Comparison of ENCODE assay signal across 1 cellular context in genomic region chr1:94697839-94698238, GRCh38.
TF ChIP-seq lines count a peak whose summit lies in the region.

No MANE protein-coding gene starts in this region.

TF ChIP-seq in A549, 52 proteins besides CTCF, POLR2A, EP300 and RAD21 (continued from another document):
- TF ChIP-seq BCL3 (IDR thresholded peaks at IDR 0.05) = no peak
- TF ChIP-seq RARB (CRISPR knock-in tag; IDR thresholded peaks at IDR 0.05) = no peak
- no peak for TF ChIP-seq CHD4 (IDR thresholded peaks at IDR 0.05; ENCODE audit: borderline replicate concordance)
- no peak for TF ChIP-seq EHF (CRISPR knock-in tag; IDR thresholded peaks at IDR 0.05)
- TF ChIP-seq KDM1A (IDR thresholded peaks at IDR 0.05; ENCODE audit: low read depth) = no peak
- no peak for TF ChIP-seq HEYL (CRISPR knock-in tag; IDR thresholded peaks at IDR 0.05)
- TF ChIP-seq, protein P1, sequence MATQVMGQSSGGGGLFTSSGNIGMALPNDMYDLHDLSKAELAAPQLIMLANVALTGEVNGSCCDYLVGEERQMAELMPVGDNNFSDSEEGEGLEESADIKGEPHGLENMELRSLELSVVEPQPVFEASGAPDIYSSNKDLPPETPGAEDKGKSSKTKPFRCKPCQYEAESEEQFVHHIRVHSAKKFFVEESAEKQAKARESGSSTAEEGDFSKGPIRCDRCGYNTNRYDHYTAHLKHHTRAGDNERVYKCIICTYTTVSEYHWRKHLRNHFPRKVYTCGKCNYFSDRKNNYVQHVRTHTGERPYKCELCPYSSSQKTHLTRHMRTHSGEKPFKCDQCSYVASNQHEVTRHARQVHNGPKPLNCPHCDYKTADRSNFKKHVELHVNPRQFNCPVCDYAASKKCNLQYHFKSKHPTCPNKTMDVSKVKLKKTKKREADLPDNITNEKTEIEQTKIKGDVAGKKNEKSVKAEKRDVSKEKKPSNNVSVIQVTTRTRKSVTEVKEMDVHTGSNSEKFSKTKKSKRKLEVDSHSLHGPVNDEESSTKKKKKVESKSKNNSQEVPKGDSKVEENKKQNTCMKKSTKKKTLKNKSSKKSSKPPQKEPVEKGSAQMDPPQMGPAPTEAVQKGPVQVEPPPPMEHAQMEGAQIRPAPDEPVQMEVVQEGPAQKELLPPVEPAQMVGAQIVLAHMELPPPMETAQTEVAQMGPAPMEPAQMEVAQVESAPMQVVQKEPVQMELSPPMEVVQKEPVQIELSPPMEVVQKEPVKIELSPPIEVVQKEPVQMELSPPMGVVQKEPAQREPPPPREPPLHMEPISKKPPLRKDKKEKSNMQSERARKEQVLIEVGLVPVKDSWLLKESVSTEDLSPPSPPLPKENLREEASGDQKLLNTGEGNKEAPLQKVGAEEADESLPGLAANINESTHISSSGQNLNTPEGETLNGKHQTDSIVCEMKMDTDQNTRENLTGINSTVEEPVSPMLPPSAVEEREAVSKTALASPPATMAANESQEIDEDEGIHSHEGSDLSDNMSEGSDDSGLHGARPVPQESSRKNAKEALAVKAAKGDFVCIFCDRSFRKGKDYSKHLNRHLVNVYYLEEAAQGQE (IDR thresholded peaks at IDR 0.05) = no peak
- TF ChIP-seq RFX5 (IDR thresholded peaks at IDR 0.05) = no peak
- TF ChIP-seq PHF8 (IDR thresholded peaks at IDR 0.05; ENCODE audit: borderline replicate concordance, low read depth) = no peak
